ENCODE assay signal across 8 cellular contexts in the genomic region with DNA sequence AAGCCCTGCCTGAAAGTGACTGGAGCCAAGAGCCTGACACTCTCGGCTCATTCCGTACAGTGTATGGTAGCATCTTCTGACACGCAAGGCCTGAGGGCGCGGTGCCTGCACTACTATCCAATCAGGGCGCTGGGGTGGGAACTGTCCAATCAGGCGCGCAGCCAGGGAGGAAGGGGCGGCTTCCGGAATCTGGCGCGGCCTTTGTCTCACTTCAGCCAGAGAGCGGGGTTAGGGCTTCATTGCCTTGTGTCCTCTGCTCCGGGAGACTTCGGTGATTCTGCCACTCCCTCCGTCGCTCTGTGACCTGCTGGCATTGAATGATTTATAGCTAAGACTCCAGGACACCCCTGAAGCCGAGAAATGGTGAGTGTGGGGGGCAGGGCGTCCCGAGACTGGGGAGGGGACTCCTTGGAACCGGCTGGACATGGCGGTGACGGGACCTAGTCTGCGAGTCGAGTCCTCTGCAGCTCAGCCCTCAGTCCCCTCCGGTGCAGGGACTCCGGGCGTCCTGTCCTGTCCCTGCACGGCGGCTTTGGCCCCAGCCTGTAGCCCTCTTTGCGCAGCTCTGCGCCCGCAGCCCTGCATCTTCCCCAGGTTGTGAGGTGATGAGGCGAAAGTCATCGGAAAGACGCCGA.
DNase-seq lines count a peak whose midpoint lies in the region; ATAC-seq and TF ChIP-seq lines count a peak whose summit lies in the region.
"Not testable (repeated sequence)": the region's sequence is repeated elsewhere in the genome, so short reads cannot be mapped to it uniquely, and the experiment has no call there.

No MANE protein-coding gene starts in this region.

- intact Hi-C loops in activated CD4-positive, alpha-beta T cell treated with anti-CD3 and anti-CD28 coated beads, Interleukin-2, amount 10 ng/mL, durations not matched to agents 24 days and 14 days (cut with micrococcal nuclease); left colon (cut with DNase I, micrococcal nuclease): not testable (repeated sequence)

- DNase-seq in BJ (ENCODE audit: low read depth): peak; percentile 52
- peak; percentile 46 for DNase-seq in GM19240 (ENCODE audit: insufficient read length, low spot score)
- DNase-seq in NCI-H524 (lab: John Stamatoyannopoulos, UW): peak; percentile 86 to 96
- DNase-seq in activated CD4-positive, alpha-beta T cell treated with anti-CD3 and anti-CD28 coated beads, Interleukin-2, amount 10 ng/mL, durations not matched to agents 24 days and 14 days: peak; percentile 97
- peak; percentile 92 for DNase-seq in dedifferentiated amniotic fluid mesenchymal stem cell (ENCODE audit: extremely low spot score)
- peak; percentile 83 to 91 for DNase-seq in left colon
- DNase-seq in stimulated activated CD4-positive, alpha-beta T cell treated with anti-CD3 and anti-CD28 coated beads, Interleukin-1b, Interleukin-23, amount 100 ng/mL, for 4 hours (ENCODE audit: low read depth in 2 of 2): peak; percentile 72 to 74

- POLR2A ChIA-PET in BJ (lab: Charles Lee): not testable (repeated sequence)

- H3K27me3 ChIP-seq in BJ (ENCODE audit: control insufficient read depth, insufficient read depth, low read length): not testable (repeated sequence)

- not testable (repeated sequence) for TF ChIP-seq CTCF in BJ (IDR thresholded peaks at IDR 0.05; ENCODE audit: insufficient read depth, low read depth, low read length)

- H3K27me3 Mint-ChIP-seq in activated CD4-positive, alpha-beta T cell treated with anti-CD3 and anti-CD28 coated beads, Interleukin-2, amount 10 ng/mL, durations not matched to agents 24 days and 14 days: not testable (repeated sequence)

- H3K4me1 Mint-ChIP-seq in activated CD4-positive, alpha-beta T cell treated with anti-CD3 and anti-CD28 coated beads, Interleukin-2, amount 10 ng/mL, durations not matched to agents 24 days and 14 days: peaks cover 17% of the 10 kb centered on the region

- H3K36me3 ChIP-seq in BJ (ENCODE audit: control insufficient read depth, insufficient read depth, low read length): not testable (repeated sequence)

- peak overlapping the region; percentile 88 for H3K27ac Mint-ChIP-seq in activated CD4-positive, alpha-beta T cell treated with anti-CD3 and anti-CD28 coated beads, Interleukin-2, amount 10 ng/mL, durations not matched to agents 24 days and 14 days

- peak; percentile 100 for ATAC-seq in HG03439 (IDR thresholded peaks at IDR 0.05; ENCODE audit: unreplicated experiment)
- ATAC-seq in left colon: peak; percentile 99

- not testable (repeated sequence) for H3K9me3 Mint-ChIP-seq in activated CD4-positive, alpha-beta T cell treated with anti-CD3 and anti-CD28 coated beads, Interleukin-2, amount 10 ng/mL, durations not matched to agents 24 days and 14 days

- H3K4me3 ChIP-seq in BJ (ENCODE audit: low read depth, low read length): peak overlapping the region; percentile 66

- CTCF ChIA-PET in BJ (lab: Yijun Ruan, JAX): not testable (repeated sequence)

- H3K36me3 Mint-ChIP-seq in activated CD4-positive, alpha-beta T cell treated with anti-CD3 and anti-CD28 coated beads, Interleukin-2, amount 10 ng/mL, durations not matched to agents 24 days and 14 days (ENCODE audit: low read depth): not testable (repeated sequence)

- H3K4me3 Mint-ChIP-seq in activated CD4-positive, alpha-beta T cell treated with anti-CD3 and anti-CD28 coated beads, Interleukin-2, amount 10 ng/mL, durations not matched to agents 24 days and 14 days: peak overlapping the region; percentile 96

Comparison
In these comparisons a context has a peak if more than half of its experiments do, and no peak if none do; other contexts are left out.
1. Peak in every context shown above with its lines: DNase-seq, ATAC-seq and H3K4me3 ChIP-seq.
2. DNase-seq: peak in every context shown above with its lines; median percentile 97 in activated CD4-positive, alpha-beta T cell treated with anti-CD3 and anti-CD28 coated beads, Interleukin-2, amount 10 ng/mL, durations not matched to agents 24 days and 14 days; 92 in dedifferentiated amniotic fluid mesenchymal stem cell; 91 in NCI-H524; 87 in left colon; 73 in stimulated activated CD4-positive, alpha-beta T cell treated with anti-CD3 and anti-CD28 coated beads, Interleukin-1b, Interleukin-23, amount 100 ng/mL, for 4 hours; 52 in BJ; 46 in GM19240.